8 cellular contexts compared by ENCODE assay signal in the genomic region with DNA sequence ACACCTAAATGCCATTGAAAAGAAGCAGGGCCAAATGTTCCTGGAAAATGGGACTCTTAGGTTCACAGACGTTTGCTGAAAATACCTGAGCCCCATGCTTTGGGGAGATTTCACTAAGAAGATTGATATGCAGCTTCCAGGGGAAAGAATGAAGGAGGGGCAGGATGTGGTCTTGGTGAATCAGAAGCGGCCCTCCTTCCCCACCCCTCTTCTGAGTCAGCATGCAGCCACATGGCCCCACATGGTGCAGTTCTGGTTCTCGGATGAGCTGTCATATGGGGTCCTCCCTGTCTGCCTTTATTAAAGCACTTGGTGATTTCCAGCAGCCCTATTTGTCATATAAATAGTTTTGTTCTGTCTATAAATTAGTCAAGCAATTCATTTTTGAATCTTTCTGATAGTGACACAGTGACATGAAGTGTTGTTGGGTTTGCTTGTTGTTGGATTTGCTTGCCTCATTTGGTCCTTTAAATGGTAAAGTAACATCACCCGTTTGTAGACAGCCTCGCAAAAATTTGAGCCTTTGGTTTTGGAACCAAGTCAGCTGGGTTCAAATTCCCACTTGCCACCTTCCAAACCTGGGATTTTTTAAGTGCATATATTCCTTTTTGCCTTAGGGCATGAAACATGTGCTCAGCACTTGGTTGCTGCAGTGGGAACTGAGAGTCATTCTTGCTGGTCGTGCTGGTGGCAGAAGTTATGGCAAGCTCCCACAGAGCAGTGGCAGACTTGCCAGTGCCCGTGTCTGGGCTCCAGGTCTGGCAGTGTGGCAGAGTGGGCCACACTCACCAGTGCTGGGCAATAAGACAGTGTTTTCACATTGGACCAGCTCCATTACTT.
DNase-seq lines count a peak whose midpoint lies in the region; ATAC-seq and TF ChIP-seq lines count a peak whose summit lies in the region.

No MANE protein-coding gene starts in this region.

- no peak overlapping the region for H3K9ac ChIP-seq in NT2/D1 (ENCODE audit: insufficient read length, low read depth)

- no peak overlapping the region for H3K4me3 ChIP-seq in NT2/D1 (ENCODE audit: insufficient read length, low read depth)
- H3K4me3 ChIP-seq in adrenal gland = no peak overlapping the region

- H3K4me1 Mint-ChIP-seq in activated T-cell treated with anti-CD3 and anti-CD28 coated beads, Interleukin-2, amount 50 U/mL, for 4 hours (ENCODE audit: low read depth) = peaks cover 28% of the 10 kb centered on the region
- H3K4me1 Mint-ChIP-seq in immature natural killer cell = peaks cover 18 to 21% of the 10 kb centered on the region in 2 donors

- 59 to 72% (median 64%) methylated on average over 6 to 7 of the region's 7 CpGs for WGBS in adrenal gland, 4 donors

- H3K27me3 ChIP-seq in NT2/D1 (ENCODE audit: insufficient read depth, insufficient read length) (no peaks in the 10 kb centered on the region), adrenal gland (no peaks in the 10 kb centered on the region)

- no peak for TF ChIP-seq CTCF in adrenal gland (IDR thresholded peaks at IDR 0.05)

- no peaks in the 10 kb centered on the region for H3K36me3 ChIP-seq in NT2/D1 (ENCODE audit: insufficient read depth, insufficient read length, low read length)
- no peaks in the 10 kb centered on the region for H3K36me3 ChIP-seq in adrenal gland (replicated peaks in 1 of 2)

- ATAC-seq in GM18505 (IDR thresholded peaks at IDR 0.05; ENCODE audit: unreplicated experiment) (peak; percentile 99), HG02763 (IDR thresholded peaks at IDR 0.05; ENCODE audit: unreplicated experiment) (peak; percentile 98)
- peak; percentile 96 to 97 for ATAC-seq in activated T-cell treated with anti-CD3 and anti-CD28 coated beads, Interleukin-2, amount 50 U/mL, for 4 hours

- H3K4me1 ChIP-seq in NT2/D1 (ENCODE audit: insufficient read depth, insufficient read length) (no peaks in the 10 kb centered on the region), adrenal gland (replicated peaks in 1 of 2) (no peaks in the 10 kb centered on the region)

- intact Hi-C loops in head of caudate nucleus (cut with DNase I) (no loop called here), adrenal gland (cut with DNase I) (no loop called here)

- H3K36me3 Mint-ChIP-seq in activated T-cell treated with anti-CD3 and anti-CD28 coated beads, Interleukin-2, amount 50 U/mL, for 4 hours (ENCODE audit: insufficient read depth) = no peaks in the 10 kb centered on the region
- no peaks in the 10 kb centered on the region for H3K36me3 Mint-ChIP-seq in immature natural killer cell

- peak overlapping the region; percentile 52 for H3K4me3 Mint-ChIP-seq in activated T-cell treated with anti-CD3 and anti-CD28 coated beads, Interleukin-2, amount 50 U/mL, for 4 hours
- H3K4me3 Mint-ChIP-seq in immature natural killer cell = peak overlapping the region in 3 of 5 donors; percentile 18 to 44 (median 27)

- no peaks in the 10 kb centered on the region for H3K9me3 Mint-ChIP-seq in activated T-cell treated with anti-CD3 and anti-CD28 coated beads, Interleukin-2, amount 50 U/mL, for 4 hours
- H3K9me3 Mint-ChIP-seq in immature natural killer cell = no peaks in the 10 kb centered on the region

- no peak overlapping the region for H3K27ac ChIP-seq in adrenal gland

- H3K9me3 ChIP-seq in NT2/D1 (ENCODE audit: insufficient read depth, low read length) (no peaks in the 10 kb centered on the region; the same call in 1 of the 2 replicates), adrenal gland (replicated peaks in 1 of 3) (peaks cover 0 to 4% (median 0%) of the 10 kb centered on the region in 3 donors)

- TF ChIP-seq POLR2A in GM18505 (IDR thresholded peaks at IDR 0.05; ENCODE audit: borderline replicate concordance, extremely low read depth, insufficient read depth, insufficient read length) (no peak), adrenal gland (IDR thresholded peaks at IDR 0.05) (no peak)

- H3K27me3 Mint-ChIP-seq in activated T-cell treated with anti-CD3 and anti-CD28 coated beads, Interleukin-2, amount 50 U/mL, for 4 hours (ENCODE audit: low read depth) = no peaks in the 10 kb centered on the region
- no peaks in the 10 kb centered on the region for H3K27me3 Mint-ChIP-seq in immature natural killer cell (ENCODE audit: low read depth in 3 of 3)

- DNase-seq in NT2/D1 (ENCODE audit: low read depth, low spot score) (peak; percentile 33), immature natural killer cell (peak; percentile 45 to 63 (median 56)), head of caudate nucleus (no peak), adrenal gland (no peak)
- DNase-seq in activated T-cell treated with anti-CD3 and anti-CD28 coated beads, Interleukin-2, amount 50 U/mL, for 4 hours = peak; percentile 76
- DNase-seq in stimulated activated CD8-positive, alpha-beta memory T cell treated with anti-CD3 and anti-CD28 coated beads, Interleukin-7, amount 100 ng/mL, for 4 hours (ENCODE audit: low read depth in 2 of 2) = peak; percentile 83 to 89

- H3K27ac Mint-ChIP-seq in immature natural killer cell = peak overlapping the region in 2 of 6 donors; percentile 49 to 54

Comparison
In these comparisons a context has a peak if more than half of its experiments do, and no peak if none do; other contexts are left out.
1. DNase-seq: peak in NT2/D1 (single experiment), activated T-cell treated with anti-CD3 and anti-CD28 coated beads, Interleukin-2, amount 50 U/mL, for 4 hours (single experiment), immature natural killer cell (3 of 3) and stimulated activated CD8-positive, alpha-beta memory T cell treated with anti-CD3 and anti-CD28 coated beads, Interleukin-7, amount 100 ng/mL, for 4 hours (2 of 2); none in head of caudate nucleus (0 of 42) and adrenal gland (0 of 7).
2. Peak in every context shown above with its lines, with median percentiles within 50 percentile points of each other: ATAC-seq.